ENCODE assay signal across 7 cellular contexts in genomic region chrX:13487731-13488505, GRCh38.
DNase-seq lines count a peak whose midpoint lies in the region; ATAC-seq and TF ChIP-seq lines count a peak whose summit lies in the region.

No MANE protein-coding gene starts in this region.

- H3K9me3 ChIP-seq in mucosa of rectum (ENCODE audit: control insufficient read depth in 2 of 2, low read length in 2 of 2) (no peaks in the 10 kb centered on the region), suprapubic skin (no peaks in the 10 kb centered on the region)

- H3K27me3 ChIP-seq in mucosa of rectum (ENCODE audit: control insufficient read depth in 2 of 2, insufficient read depth in 2 of 2, low read length in 2 of 2) (peaks cover 3% of the 10 kb centered on the region in 2 donors), suprapubic skin (no peaks in the 10 kb centered on the region)

- peak overlapping the region in 1 of 2 donors; percentile 46 for H3K9ac ChIP-seq in mucosa of rectum (ENCODE audit: low read depth in 1 of 2, low read length in 2 of 2)

- peak; percentile 61 for ATAC-seq in HG02885 (IDR thresholded peaks at IDR 0.05; ENCODE audit: poor library complexity, unreplicated experiment)

- no peaks in the 10 kb centered on the region for H3K27me3 Mint-ChIP-seq in activated CD4-positive, alpha-beta T cell treated with anti-CD3 and anti-CD28 coated beads, Interleukin-2, amount 10 ng/mL, durations not matched to agents 7 days and 5 days

- TF ChIP-seq CTCF in GM10248 (IDR thresholded peaks at IDR 0.05; ENCODE audit: control extremely low read depth, extremely low read depth, low read depth, missing control alignments) (peak; percentile 8), suprapubic skin (IDR thresholded peaks at IDR 0.05) (peak; percentile 30 to 78)

- peak overlapping the region; percentile 79 for H3K27ac Mint-ChIP-seq in activated CD4-positive, alpha-beta T cell treated with anti-CD3 and anti-CD28 coated beads, Interleukin-2, amount 10 ng/mL, durations not matched to agents 7 days and 5 days

- TF ChIP-seq EP300 in suprapubic skin (IDR thresholded peaks at IDR 0.05), result no peak

- H3K4me1 ChIP-seq in mucosa of rectum (ENCODE audit: control insufficient read depth in 2 of 2, insufficient read depth in 2 of 2, low read length in 2 of 2) (peaks cover 13% of the 10 kb centered on the region in 2 donors), suprapubic skin (peaks cover 20% of the 10 kb centered on the region)

- DNase-seq in GM10248 (ENCODE audit: extremely low spot score), result peak; percentile 45
- peak; percentile 77 for DNase-seq in NCI-H226
- DNase-seq in activated CD4-positive, alpha-beta T cell treated with anti-CD3 and anti-CD28 coated beads, Interleukin-2, amount 10 ng/mL, durations not matched to agents 7 days and 5 days, result peak; percentile 57
- DNase-seq in epidermal melanocyte (ENCODE audit: insufficient read length, low spot score), result peak; percentile 32
- no peak for DNase-seq in suprapubic skin (ENCODE audit: low spot score in 2 of 2)

- no peak overlapping the region for H3K4me3 ChIP-seq in mucosa of rectum (ENCODE audit: low read length in 2 of 2)
- H3K4me3 ChIP-seq in suprapubic skin, result no peak overlapping the region

- no peak overlapping the region for H3K4me3 Mint-ChIP-seq in activated CD4-positive, alpha-beta T cell treated with anti-CD3 and anti-CD28 coated beads, Interleukin-2, amount 10 ng/mL, durations not matched to agents 7 days and 5 days

- H3K9me3 Mint-ChIP-seq in activated CD4-positive, alpha-beta T cell treated with anti-CD3 and anti-CD28 coated beads, Interleukin-2, amount 10 ng/mL, durations not matched to agents 7 days and 5 days, result no peaks in the 10 kb centered on the region

- WGBS in suprapubic skin, result 16% methylated on average over 7 of the region's 7 CpGs

- POLR2A ChIA-PET in GM10248 (lab: Yijun Ruan, JAX), result interaction anchor here (0.6 to 2.1 kb wide), 2 partner anchors 506 to 510 kb away, joined by 3 to 9 read pairs; no protein-coding TSS in a partner anchor
- POLR2A ChIA-PET in activated CD4-positive, alpha-beta T cell treated with anti-CD3 and anti-CD28 coated beads, Interleukin-2, amount 10 ng/mL, durations not matched to agents 7 days and 5 days (lab: Charles Lee), result no interaction called here

- no peak for TF ChIP-seq POLR2A in suprapubic skin (IDR thresholded peaks at IDR 0.05)

- H3K27ac ChIP-seq in mucosa of rectum (ENCODE audit: low read depth in 2 of 2, low read length in 2 of 2), result peak overlapping the region; percentile 35 to 83
- peak overlapping the region; percentile 77 for H3K27ac ChIP-seq in suprapubic skin

- CTCF ChIA-PET in GM10248 (lab: Yijun Ruan, JAX), result interaction anchor here (0.6 to 4.2 kb wide), 32 partner anchors 10 to 541 kb away, joined by 3 to 49 read pairs (median 4); no protein-coding TSS in a partner anchor
- CTCF ChIA-PET in activated CD4-positive, alpha-beta T cell treated with anti-CD3 and anti-CD28 coated beads, Interleukin-2, amount 10 ng/mL, durations not matched to agents 7 days and 5 days (lab: Charles Lee), result interaction anchor here (0.6 to 4.3 kb wide), 13 partner anchors 10 to 673 kb away, joined by 3 to 43 read pairs (median 4); no protein-coding TSS in a partner anchor

- no peaks in the 10 kb centered on the region for H3K36me3 Mint-ChIP-seq in activated CD4-positive, alpha-beta T cell treated with anti-CD3 and anti-CD28 coated beads, Interleukin-2, amount 10 ng/mL, durations not matched to agents 7 days and 5 days (ENCODE audit: low read depth)

- H3K36me3 ChIP-seq in mucosa of rectum (ENCODE audit: control insufficient read depth in 2 of 2, insufficient read depth in 2 of 2, low read length in 2 of 2) (no peaks in the 10 kb centered on the region), suprapubic skin (no peaks in the 10 kb centered on the region)

- peaks cover 27% of the 10 kb centered on the region for H3K4me1 Mint-ChIP-seq in activated CD4-positive, alpha-beta T cell treated with anti-CD3 and anti-CD28 coated beads, Interleukin-2, amount 10 ng/mL, durations not matched to agents 7 days and 5 days

Comparison
In these comparisons a context has a peak if more than half of its experiments do, and no peak if none do; other contexts are left out.
1. DNase-seq: peak in GM10248 (single experiment), NCI-H226 (single experiment), activated CD4-positive, alpha-beta T cell treated with anti-CD3 and anti-CD28 coated beads, Interleukin-2, amount 10 ng/mL, durations not matched to agents 7 days and 5 days (single experiment) and epidermal melanocyte (single experiment); none in suprapubic skin (0 of 2).